ENCODE assay signal across 11 cellular contexts in genomic region chr9:71758785-71759184, GRCh38. TPM values are rescaled to one million over a fixed set of nuclear protein-coding genes. Genes with fewer than 3 reads are reported as not detected.
DNase-seq lines count a peak whose midpoint lies in the region; ATAC-seq and TF ChIP-seq lines count a peak whose summit lies in the region.
"Had no signal": no experiment of that assay in that cellular context is flagged by ENCODE, and none has a peak within 500 bp of the region (broad histone marks: within the 10 kb centered on the region; RNA-seq: fewer than 3 reads in every experiment).

No MANE protein-coding gene starts in this region.

- no peaks in the 10 kb centered on the region for H3K27me3 ChIP-seq in CD4-positive, CD25-positive, alpha-beta regulatory T cell (ENCODE audit: control insufficient read depth, insufficient read depth, low read length)
- H3K27me3 ChIP-seq in HUES48 (ENCODE audit: control insufficient read depth, insufficient read depth, low read length) (no peaks in the 10 kb centered on the region), GM23248 (replicated peaks; ENCODE audit: insufficient read depth) (no peaks in the 10 kb centered on the region)
- H3K27me3 ChIP-seq: heart left ventricle had no signal

- peaks cover 7% of the 10 kb centered on the region for H3K36me3 Mint-ChIP-seq in CD4-positive, CD25-positive, alpha-beta regulatory T cell

- no peak overlapping the region for H3K27ac ChIP-seq in CD4-positive, CD25-positive, alpha-beta regulatory T cell (ENCODE audit: insufficient read depth, low read length, poor library complexity, severe bottlenecking)
- H3K27ac ChIP-seq in HUES48 (ENCODE audit: low read depth, low read length): peak overlapping the region; percentile 89
- no peak overlapping the region for H3K27ac ChIP-seq in RWPE1
- no peak overlapping the region for H3K27ac ChIP-seq in GM23248
- H3K27ac ChIP-seq: heart left ventricle had no signal

- H3F3A ChIP-seq in GM23248 (ENCODE audit: insufficient read depth): peaks cover 36% of the 10 kb centered on the region

- H3K4me1 ChIP-seq in CD4-positive, CD25-positive, alpha-beta regulatory T cell (ENCODE audit: control insufficient read depth, insufficient read depth, low read length, poor library complexity, severe bottlenecking): peaks cover 83% of the 10 kb centered on the region
- peaks cover 88% of the 10 kb centered on the region for H3K4me1 ChIP-seq in HUES48 (ENCODE audit: control insufficient read depth, insufficient read depth, low read length)
- peaks cover 30% of the 10 kb centered on the region for H3K4me1 ChIP-seq in GM23248 (ENCODE audit: insufficient read depth)

- DNase-seq in CD4-positive, CD25-positive, alpha-beta regulatory T cell: peak in 1 of 3 donors; percentile 47
- DNase-seq in RWPE1 (ENCODE audit: low spot score): peak; percentile 68
- DNase-seq in kidney glomerular epithelial cell (lab: John Stamatoyannopoulos, UW): peak; percentile 9
- DNase-seq in NCI-H1092 (lab: John Stamatoyannopoulos, UW): no peak
- DNase-seq in GM23248: no peak
- no peak for DNase-seq in stimulated activated CD4-positive, alpha-beta T cell treated with anti-CD3 and anti-CD28 coated beads, Interleukin-15, amount 100 ng/mL, for 24 hours
- DNase-seq: heart left ventricle had no signal

- WGBS in GM23248 (ENCODE audit: low coverage in 1 of 2, low lambda C conversion rate in 2 of 2, missing lambda C conversion rate in 2 of 2), 2 experiments: 97 to 100% methylated on average over 2 of the region's 2 CpGs

- H3K27me3 Mint-ChIP-seq in CD4-positive, CD25-positive, alpha-beta regulatory T cell: no peaks in the 10 kb centered on the region

- CTCF ChIA-PET in RWPE1 (lab: Yijun Ruan, JAX): interaction anchor here (0.8 kb wide), 1 partner anchor 11 kb away, joined by 3 read pairs; no protein-coding TSS in a partner anchor

- H3K9me2 ChIP-seq in GM23248 (ENCODE audit: insufficient read depth): no peaks in the 10 kb centered on the region

- H3K36me3 ChIP-seq in CD4-positive, CD25-positive, alpha-beta regulatory T cell (ENCODE audit: control insufficient read depth, insufficient read depth, low read length): peaks cover 3% of the 10 kb centered on the region
- no peaks in the 10 kb centered on the region for H3K36me3 ChIP-seq in HUES48 (ENCODE audit: control insufficient read depth, insufficient read depth, low read length)
- H3K36me3 ChIP-seq in GM23248 (ENCODE audit: low read depth): no peaks in the 10 kb centered on the region

- peaks cover 89% of the 10 kb centered on the region for H3K79me2 ChIP-seq in GM23248 (ENCODE audit: insufficient read depth)

- no peak overlapping the region for H3K4me3 ChIP-seq in CD4-positive, CD25-positive, alpha-beta regulatory T cell (ENCODE audit: low read depth, low read length)
- H3K4me3 ChIP-seq in HUES48 (ENCODE audit: low read depth, low read length): peak overlapping the region; percentile 42
- no peak overlapping the region for H3K4me3 ChIP-seq in GM23248
- H3K4me3 ChIP-seq: heart left ventricle had no signal

- H4K20me1 ChIP-seq in GM23248 (ENCODE audit: insufficient read depth): 0 out of 2 replicates have a peak, but pooled peaks cover 4% of the 10 kb centered on the region

- peak overlapping the region; percentile 36 to 88 (median 44) for H3K4me3 Mint-ChIP-seq in CD4-positive, CD25-positive, alpha-beta regulatory T cell

- H3K9me3 Mint-ChIP-seq in CD4-positive, CD25-positive, alpha-beta regulatory T cell: no peaks in the 10 kb centered on the region
- H3K9me3 Mint-ChIP-seq: activated T-helper 2 cell treated with anti-CD3 and anti-CD28 coated beads, Interferon-gamma antibody, Interleukin-2, Interleukin-4, amounts not matched to agents 10 μg/mL and 5 μg/mL and 100 μg/mL, durations not matched to agents 14 hours and 24 hours and 36 hours had no signal

- peaks cover 40 to 92% (median 77%) of the 10 kb centered on the region in 4 donors for H3K4me1 Mint-ChIP-seq in CD4-positive, CD25-positive, alpha-beta regulatory T cell

- no peak overlapping the region for H3K4me2 ChIP-seq in GM23248 (ENCODE audit: unreplicated experiment)

- in situ Hi-C loops in GM23248 (cut with MboI): no loop called here

- peak; percentile 22 to 48 for ATAC-seq in CD4-positive, CD25-positive, alpha-beta regulatory T cell (ENCODE audit: low read depth in 2 of 2)
- ATAC-seq in HG03565 (IDR thresholded peaks at IDR 0.05; ENCODE audit: unreplicated experiment): no peak
- ATAC-seq: Panc1 had no signal

- POLR2A ChIA-PET in RWPE1 (lab: Yijun Ruan, JAX; ENCODE audit: low non-redundant PET): no interaction called here

- no peak overlapping the region for H3K9ac ChIP-seq in HUES48 (ENCODE audit: low read depth, low read length)
- H3K9ac ChIP-seq in GM23248: no peak overlapping the region

- H3K27ac Mint-ChIP-seq in CD4-positive, CD25-positive, alpha-beta regulatory T cell: peak overlapping the region in 2 of 3 donors; percentile 7 to 31
- H3K27ac Mint-ChIP-seq: activated T-helper 2 cell treated with anti-CD3 and anti-CD28 coated beads, Interferon-gamma antibody, Interleukin-2, Interleukin-4, amounts not matched to agents 10 μg/mL and 5 μg/mL and 100 μg/mL, durations not matched to agents 14 hours and 24 hours and 36 hours had no signal

- no peaks in the 10 kb centered on the region for H3K9me3 ChIP-seq in CD4-positive, CD25-positive, alpha-beta regulatory T cell (ENCODE audit: control insufficient read depth in 2 of 2, low read length in 2 of 2)
- H3K9me3 ChIP-seq in HUES48 (ENCODE audit: control insufficient read depth, insufficient read depth, low read length): no peaks in the 10 kb centered on the region
- H3K9me3 ChIP-seq in GM23248 (ENCODE audit: low read depth): no peaks in the 10 kb centered on the region
- H3K9me3 ChIP-seq: heart left ventricle had no signal

- no peak for TF ChIP-seq CTCF in RWPE1 (conservative IDR thresholded peaks at IDR 0.05; ENCODE audit: low read depth)

- no peak overlapping the region for H2AFZ ChIP-seq in GM23248

RNA-seq across cellular contexts. Expression of gene CEMIP2, which starts 9.5 kb away (rescaled TPM):
- 407 TPM for total RNA-seq in CD4-positive, CD25-positive, alpha-beta regulatory T cell
- 10 to 100 TPM; 25.8 to 29.0 (median 27.9) TPM for polyA plus RNA-seq in CD4-positive, CD25-positive, alpha-beta regulatory T cell
- total RNA-seq in GM23248 (2014; rRNA removed; shearing (Covaris generic)): 29.3 and 40.4 TPM in 2 replicates
- 11.5 and 12.7 TPM in 2 replicates for polyA plus RNA-seq in GM23248 (2016; fragmentation: Nextera tagmentation; extraction: Ambion mirVana)

Comparison
In these comparisons a context has a peak if more than half of its experiments do, and no peak if none do; other contexts are left out.
1. DNase-seq: peak in RWPE1 (single experiment) and kidney glomerular epithelial cell (single experiment); none in NCI-H1092 (single experiment), GM23248 (single experiment) and stimulated activated CD4-positive, alpha-beta T cell treated with anti-CD3 and anti-CD28 coated beads, Interleukin-15, amount 100 ng/mL, for 24 hours (single experiment).